8 cellular contexts compared by ENCODE assay signal in genomic region chr11:65887026-65887722, GRCh38. TPM values are rescaled to one million over a fixed set of nuclear protein-coding genes. Genes with fewer than 3 reads are reported as not detected.
A peak's percentile ranks its signal among the peaks of the same experiment; 100 is the strongest.
DNase-seq lines count a peak whose midpoint lies in the region; ATAC-seq and TF ChIP-seq lines count a peak whose summit lies in the region.

No MANE protein-coding gene starts in this region.

- no peak for ATAC-seq in central memory CD8-positive, alpha-beta T cell (replicated peaks; ENCODE audit: extremely low read depth, poor library complexity, severe bottlenecking)
- ATAC-seq in GM19397 (IDR thresholded peaks at IDR 0.05; ENCODE audit: unreplicated experiment), result no peak

- H3K4me3 ChIP-seq in AG10803 (ENCODE audit: low read length) (peak overlapping the region; percentile 93), muscle layer of colon (ENCODE audit: low read depth in 1 of 2, low read length in 2 of 2) (peak overlapping the region in 1 of 2 donors; percentile 52)
- peak overlapping the region; percentile 92 for H3K4me3 ChIP-seq in Jurkat, Clone E6-1 (ENCODE audit: low read length)

- no peaks in the 10 kb centered on the region for H3K9me3 Mint-ChIP-seq in central memory CD8-positive, alpha-beta T cell

- peaks cover 46% of the 10 kb centered on the region for H3K4me1 ChIP-seq in muscle layer of colon (ENCODE audit: insufficient read depth, low read length)

- H3K27ac Mint-ChIP-seq in central memory CD8-positive, alpha-beta T cell (ENCODE audit: low read depth), result no peak overlapping the region

- peaks cover 27% of the 10 kb centered on the region for H3K36me3 Mint-ChIP-seq in central memory CD8-positive, alpha-beta T cell (ENCODE audit: insufficient read depth)

- H3K9me3 ChIP-seq in muscle layer of colon (ENCODE audit: low read length), result no peaks in the 10 kb centered on the region

- H3K27ac ChIP-seq in muscle layer of colon (ENCODE audit: low read depth, low read length), result peak overlapping the region; percentile 99

- peak overlapping the region; percentile 23 for H3K9ac ChIP-seq in muscle layer of colon (ENCODE audit: low read length)

- no peaks in the 10 kb centered on the region for H3K27me3 Mint-ChIP-seq in central memory CD8-positive, alpha-beta T cell

- H3K4me1 Mint-ChIP-seq in central memory CD8-positive, alpha-beta T cell, result peaks cover 56% of the 10 kb centered on the region

- H3K4me3 Mint-ChIP-seq in central memory CD8-positive, alpha-beta T cell, result peak overlapping the region; percentile 84

- peaks cover 37% of the 10 kb centered on the region for H3K36me3 ChIP-seq in muscle layer of colon (ENCODE audit: insufficient read depth, low read length)

- no peaks in the 10 kb centered on the region for H3K27me3 ChIP-seq in muscle layer of colon (ENCODE audit: control insufficient read depth in 1 of 2, insufficient read depth in 2 of 2, low read length in 2 of 2)

- DNase-seq in AG10803 (ENCODE audit: low read depth), result no peak
- no peak for DNase-seq in Jurkat, Clone E6-1 (ENCODE audit: low read depth, low spot score)
- no peak for DNase-seq in central memory CD8-positive, alpha-beta T cell (ENCODE audit: low spot score in 2 of 2)
- no peak for DNase-seq in dermis blood vessel endothelial cell
- no peak for DNase-seq in hepatic stellate cell (ENCODE audit: low spot score)
- DNase-seq in NCI-H2171 (lab: John Stamatoyannopoulos, UW), result no peak

- no peak for TF ChIP-seq CTCF in AG10803 (conservative IDR thresholded peaks at IDR 0.05; ENCODE audit: low read length)

RNA-seq across cellular contexts. Expression of gene FIBP, which starts 1.1 kb away (rescaled TPM):
- 189 TPM for polyA plus RNA-seq in Jurkat, Clone E6-1 (2012; ENCODE audit: insufficient read depth, insufficient read length)
- 161 and 189 TPM in 2 replicates for total RNA-seq in dermis blood vessel endothelial cell

RNA-seq across cellular contexts. Expression of gene CCDC85B, which starts 3.3 kb away (rescaled TPM):
- 30.2 TPM for polyA plus RNA-seq in Jurkat, Clone E6-1 (2012; ENCODE audit: insufficient read depth, insufficient read length)
- total RNA-seq in dermis blood vessel endothelial cell, result 69.3 and 163 TPM in 2 replicates

RNA-seq across cellular contexts. Expression of gene CTSW, which starts 7.5 kb away (rescaled TPM):
- polyA plus RNA-seq in Jurkat, Clone E6-1 (2012; ENCODE audit: insufficient read depth, insufficient read length), result 5.0 TPM
- not detected in 2 replicates for total RNA-seq in dermis blood vessel endothelial cell

RNA-seq across cellular contexts. Expression of gene FOSL1, which starts 13.0 kb away (rescaled TPM):
- polyA plus RNA-seq in Jurkat, Clone E6-1 (2012; ENCODE audit: insufficient read depth, insufficient read length), result not detected
- total RNA-seq in dermis blood vessel endothelial cell, result 3.6 and 4.9 TPM in 2 replicates

RNA-seq across cellular contexts. Expression of gene EFEMP2, which starts 14.6 kb away (rescaled TPM):
- 9.7 TPM for polyA plus RNA-seq in Jurkat, Clone E6-1 (2012; ENCODE audit: insufficient read depth, insufficient read length)
- 16.8 and 22.1 TPM in 2 replicates for total RNA-seq in dermis blood vessel endothelial cell
